Comparison of ENCODE assay signal across 1 cellular context in the genomic region with DNA sequence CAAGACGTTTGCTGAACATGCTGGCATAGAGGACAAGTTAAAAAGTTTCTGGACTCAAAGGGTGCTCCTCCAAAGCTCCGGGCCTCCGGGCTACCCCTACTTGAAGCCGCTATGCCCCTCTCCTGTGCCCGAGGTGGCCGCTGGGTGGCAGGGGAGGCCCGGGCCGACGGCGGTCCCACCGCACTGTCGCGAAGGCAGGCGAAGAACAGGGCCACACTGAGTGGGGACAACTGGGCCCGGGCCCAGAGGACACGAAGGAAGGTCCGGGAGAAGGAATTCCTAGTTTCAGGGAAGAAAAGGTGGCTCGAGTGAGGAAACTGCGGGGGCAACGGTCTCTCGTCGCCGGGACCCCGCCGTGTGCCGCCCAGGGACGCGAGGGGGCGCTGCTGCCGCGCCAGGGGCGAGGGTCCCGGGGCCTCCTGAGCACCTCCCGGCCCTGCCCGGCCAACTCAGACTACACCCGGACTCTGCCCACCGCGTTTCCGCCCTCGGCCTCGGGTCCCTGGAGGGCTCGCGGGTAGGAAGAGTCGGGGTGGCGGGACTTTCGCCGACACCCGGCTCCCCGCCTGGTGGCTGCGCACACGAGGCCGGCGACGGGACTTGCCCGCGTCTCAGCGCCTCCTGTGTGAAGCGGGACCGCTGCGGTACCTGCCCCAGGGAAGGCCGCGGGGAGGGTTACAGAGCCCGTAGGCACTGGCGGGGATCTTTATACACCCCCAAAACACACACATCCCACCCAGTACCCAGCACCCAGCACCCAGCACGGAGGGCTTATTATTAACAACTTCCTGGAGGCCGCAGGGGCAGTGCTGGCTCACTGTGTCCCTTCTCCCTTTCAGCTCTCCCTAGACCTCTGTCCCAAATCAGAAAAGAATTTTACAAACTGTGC.
A peak's percentile ranks its signal among the peaks of the same experiment; 100 is the strongest.
TF ChIP-seq lines count a peak whose summit lies in the region.

No MANE protein-coding gene starts in this region.

TF ChIP-seq in WTC11, 78 proteins besides CTCF, POLR2A, EP300 and RAD21 (continued from another document and continues in another):
- TF ChIP-seq, protein P1, sequence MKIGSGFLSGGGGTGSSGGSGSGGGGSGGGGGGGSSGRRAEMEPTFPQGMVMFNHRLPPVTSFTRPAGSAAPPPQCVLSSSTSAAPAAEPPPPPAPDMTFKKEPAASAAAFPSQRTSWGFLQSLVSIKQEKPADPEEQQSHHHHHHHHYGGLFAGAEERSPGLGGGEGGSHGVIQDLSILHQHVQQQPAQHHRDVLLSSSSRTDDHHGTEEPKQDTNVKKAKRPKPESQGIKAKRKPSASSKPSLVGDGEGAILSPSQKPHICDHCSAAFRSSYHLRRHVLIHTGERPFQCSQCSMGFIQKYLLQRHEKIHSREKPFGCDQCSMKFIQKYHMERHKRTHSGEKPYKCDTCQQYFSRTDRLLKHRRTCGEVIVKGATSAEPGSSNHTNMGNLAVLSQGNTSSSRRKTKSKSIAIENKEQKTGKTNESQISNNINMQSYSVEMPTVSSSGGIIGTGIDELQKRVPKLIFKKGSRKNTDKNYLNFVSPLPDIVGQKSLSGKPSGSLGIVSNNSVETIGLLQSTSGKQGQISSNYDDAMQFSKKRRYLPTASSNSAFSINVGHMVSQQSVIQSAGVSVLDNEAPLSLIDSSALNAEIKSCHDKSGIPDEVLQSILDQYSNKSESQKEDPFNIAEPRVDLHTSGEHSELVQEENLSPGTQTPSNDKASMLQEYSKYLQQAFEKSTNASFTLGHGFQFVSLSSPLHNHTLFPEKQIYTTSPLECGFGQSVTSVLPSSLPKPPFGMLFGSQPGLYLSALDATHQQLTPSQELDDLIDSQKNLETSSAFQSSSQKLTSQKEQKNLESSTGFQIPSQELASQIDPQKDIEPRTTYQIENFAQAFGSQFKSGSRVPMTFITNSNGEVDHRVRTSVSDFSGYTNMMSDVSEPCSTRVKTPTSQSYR (CRISPR knock-in tag; IDR thresholded peaks at IDR 0.05) = no peak
- TF ChIP-seq CREB1 (CRISPR knock-in tag; IDR thresholded peaks at IDR 0.05) (peak; percentile 71; the same call in 1 of the 2 replicates), CBFB (CRISPR knock-in tag; IDR thresholded peaks at IDR 0.05; ENCODE audit: low read depth) (no peak; the same call in 1 of the 2 replicates), ZNF219 (CRISPR knock-in tag; IDR thresholded peaks at IDR 0.05; ENCODE audit: borderline replicate concordance) (no peak), GTF2I (CRISPR knock-in tag; conservative IDR thresholded peaks at IDR 0.05) (no peak), FOXP1 (CRISPR knock-in tag; IDR thresholded peaks at IDR 0.05; ENCODE audit: borderline replicate concordance) (no peak; the same call in 1 of the 2 replicates), GABPB1 (CRISPR knock-in tag; IDR thresholded peaks at IDR 0.05) (no peak), NFATC4 (CRISPR knock-in tag; IDR thresholded peaks at IDR 0.05) (no peak), NR3C1 (CRISPR knock-in tag; conservative IDR thresholded peaks at IDR 0.05; ENCODE audit: low read depth) (no peak), TEAD4 (CRISPR knock-in tag; IDR thresholded peaks at IDR 0.05) (no peak), IRF2 (CRISPR knock-in tag; IDR thresholded peaks at IDR 0.05; ENCODE audit: borderline replicate concordance, low read depth) (no peak), JUN (CRISPR knock-in tag; IDR thresholded peaks at IDR 0.05) (no peak), TCF7 (CRISPR knock-in tag; IDR thresholded peaks at IDR 0.05; ENCODE audit: low read depth) (peak; percentile 68; the same call in 1 of the 2 replicates), ZNF121 (CRISPR knock-in tag; IDR thresholded peaks at IDR 0.05) (no peak), RORB (CRISPR knock-in tag; IDR thresholded peaks at IDR 0.05) (no peak), SMAD4 (CRISPR knock-in tag; IDR thresholded peaks at IDR 0.05) (no peak), SMAD3 (CRISPR knock-in tag; IDR thresholded peaks at IDR 0.05; ENCODE audit: borderline replicate concordance) (no peak), ZNF317 (CRISPR knock-in tag; IDR thresholded peaks at IDR 0.05; ENCODE audit: borderline replicate concordance, low read depth) (no peak), FOXK1 (CRISPR knock-in tag; IDR thresholded peaks at IDR 0.05) (0 out of 2 replicates have a peak, but pooled peaks have one; percentile 40), MXD4 (CRISPR knock-in tag; IDR thresholded peaks at IDR 0.05; ENCODE audit: borderline replicate concordance) (no peak), ZNF671 (CRISPR knock-in tag; IDR thresholded peaks at IDR 0.05) (no peak), ELF4 (CRISPR knock-in tag; IDR thresholded peaks at IDR 0.05; ENCODE audit: low read depth) (no peak), ZNF138 (CRISPR knock-in tag; conservative IDR thresholded peaks at IDR 0.05) (peak; percentile 13; the same call in 1 of the 2 replicates), ZNF232 (CRISPR knock-in tag; IDR thresholded peaks at IDR 0.05) (no peak), FOXJ3 (CRISPR knock-in tag; IDR thresholded peaks at IDR 0.05; ENCODE audit: borderline replicate concordance) (no peak)
- TF ChIP-seq, protein P2, sequence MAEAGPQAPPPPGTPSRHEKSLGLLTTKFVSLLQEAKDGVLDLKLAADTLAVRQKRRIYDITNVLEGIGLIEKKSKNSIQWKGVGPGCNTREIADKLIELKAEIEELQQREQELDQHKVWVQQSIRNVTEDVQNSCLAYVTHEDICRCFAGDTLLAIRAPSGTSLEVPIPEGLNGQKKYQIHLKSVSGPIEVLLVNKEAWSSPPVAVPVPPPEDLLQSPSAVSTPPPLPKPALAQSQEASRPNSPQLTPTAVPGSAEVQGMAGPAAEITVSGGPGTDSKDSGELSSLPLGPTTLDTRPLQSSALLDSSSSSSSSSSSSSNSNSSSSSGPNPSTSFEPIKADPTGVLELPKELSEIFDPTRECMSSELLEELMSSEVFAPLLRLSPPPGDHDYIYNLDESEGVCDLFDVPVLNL (CRISPR knock-in tag; IDR thresholded peaks at IDR 0.05; ENCODE audit: borderline replicate concordance, low read depth) = no peak
- TF ChIP-seq, protein P3, sequence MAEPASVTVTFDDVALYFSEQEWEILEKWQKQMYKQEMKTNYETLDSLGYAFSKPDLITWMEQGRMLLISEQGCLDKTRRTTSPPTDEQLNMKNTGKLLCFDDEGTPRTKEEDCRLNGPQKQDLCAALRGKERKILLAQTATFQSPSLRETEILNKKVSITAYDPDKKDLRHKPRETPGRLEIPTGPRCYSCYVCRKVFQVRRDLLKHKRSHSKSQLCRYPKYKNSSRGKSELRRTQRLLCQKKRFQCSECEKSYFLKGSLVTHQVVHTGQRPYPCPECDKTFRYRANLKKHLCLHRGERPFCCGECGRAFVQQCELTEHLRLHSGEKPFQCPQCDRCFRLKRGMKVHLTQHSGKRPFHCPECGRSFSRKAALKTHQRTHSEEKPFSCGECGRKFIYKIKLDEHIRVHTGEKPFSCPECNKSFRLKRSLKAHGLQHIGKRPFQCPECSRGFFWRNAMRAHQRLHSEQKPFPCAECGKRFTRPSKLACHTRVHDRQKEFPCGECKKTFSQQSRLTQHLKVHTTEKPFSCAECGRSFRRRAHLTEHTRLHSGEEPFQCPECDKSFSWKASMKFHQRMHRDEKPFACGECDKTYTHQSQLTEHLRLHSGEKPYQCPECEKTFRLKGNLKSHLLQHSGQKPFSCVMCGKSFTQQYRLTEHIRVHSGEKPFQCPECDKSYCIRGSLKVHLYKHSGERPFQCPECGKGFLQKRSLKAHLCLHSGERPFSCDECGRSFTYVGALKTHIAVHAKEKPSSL (CRISPR knock-in tag; conservative IDR thresholded peaks at IDR 0.05) = no peak
- TF ChIP-seq, protein P4, sequence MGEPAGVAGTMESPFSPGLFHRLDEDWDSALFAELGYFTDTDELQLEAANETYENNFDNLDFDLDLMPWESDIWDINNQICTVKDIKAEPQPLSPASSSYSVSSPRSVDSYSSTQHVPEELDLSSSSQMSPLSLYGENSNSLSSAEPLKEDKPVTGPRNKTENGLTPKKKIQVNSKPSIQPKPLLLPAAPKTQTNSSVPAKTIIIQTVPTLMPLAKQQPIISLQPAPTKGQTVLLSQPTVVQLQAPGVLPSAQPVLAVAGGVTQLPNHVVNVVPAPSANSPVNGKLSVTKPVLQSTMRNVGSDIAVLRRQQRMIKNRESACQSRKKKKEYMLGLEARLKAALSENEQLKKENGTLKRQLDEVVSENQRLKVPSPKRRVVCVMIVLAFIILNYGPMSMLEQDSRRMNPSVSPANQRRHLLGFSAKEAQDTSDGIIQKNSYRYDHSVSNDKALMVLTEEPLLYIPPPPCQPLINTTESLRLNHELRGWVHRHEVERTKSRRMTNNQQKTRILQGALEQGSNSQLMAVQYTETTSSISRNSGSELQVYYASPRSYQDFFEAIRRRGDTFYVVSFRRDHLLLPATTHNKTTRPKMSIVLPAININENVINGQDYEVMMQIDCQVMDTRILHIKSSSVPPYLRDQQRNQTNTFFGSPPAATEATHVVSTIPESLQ (CRISPR knock-in tag; IDR thresholded peaks at IDR 0.05) = no peak
- TF ChIP-seq, protein P5, sequence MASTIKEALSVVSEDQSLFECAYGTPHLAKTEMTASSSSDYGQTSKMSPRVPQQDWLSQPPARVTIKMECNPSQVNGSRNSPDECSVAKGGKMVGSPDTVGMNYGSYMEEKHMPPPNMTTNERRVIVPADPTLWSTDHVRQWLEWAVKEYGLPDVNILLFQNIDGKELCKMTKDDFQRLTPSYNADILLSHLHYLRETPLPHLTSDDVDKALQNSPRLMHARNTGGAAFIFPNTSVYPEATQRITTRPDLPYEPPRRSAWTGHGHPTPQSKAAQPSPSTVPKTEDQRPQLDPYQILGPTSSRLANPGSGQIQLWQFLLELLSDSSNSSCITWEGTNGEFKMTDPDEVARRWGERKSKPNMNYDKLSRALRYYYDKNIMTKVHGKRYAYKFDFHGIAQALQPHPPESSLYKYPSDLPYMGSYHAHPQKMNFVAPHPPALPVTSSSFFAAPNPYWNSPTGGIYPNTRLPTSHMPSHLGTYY (CRISPR knock-in tag; IDR thresholded peaks at IDR 0.05) = no peak
- TF ChIP-seq, protein P6, sequence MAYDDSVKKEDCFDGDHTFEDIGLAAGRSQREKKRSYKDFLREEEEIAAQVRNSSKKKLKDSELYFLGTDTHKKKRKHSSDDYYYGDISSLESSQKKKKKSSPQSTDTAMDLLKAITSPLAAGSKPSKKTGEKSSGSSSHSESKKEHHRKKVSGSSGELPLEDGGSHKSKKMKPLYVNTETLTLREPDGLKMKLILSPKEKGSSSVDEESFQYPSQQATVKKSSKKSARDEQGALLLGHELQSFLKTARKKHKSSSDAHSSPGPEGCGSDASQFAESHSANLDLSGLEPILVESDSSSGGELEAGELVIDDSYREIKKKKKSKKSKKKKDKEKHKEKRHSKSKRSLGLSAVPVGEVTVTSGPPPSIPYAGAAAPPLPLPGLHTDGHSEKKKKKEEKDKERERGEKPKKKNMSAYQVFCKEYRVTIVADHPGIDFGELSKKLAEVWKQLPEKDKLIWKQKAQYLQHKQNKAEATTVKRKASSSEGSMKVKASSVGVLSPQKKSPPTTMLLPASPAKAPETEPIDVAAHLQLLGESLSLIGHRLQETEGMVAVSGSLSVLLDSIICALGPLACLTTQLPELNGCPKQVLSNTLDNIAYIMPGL (CRISPR knock-in tag; IDR thresholded peaks at IDR 0.05) = peak; percentile 100
- TF ChIP-seq, protein P7, sequence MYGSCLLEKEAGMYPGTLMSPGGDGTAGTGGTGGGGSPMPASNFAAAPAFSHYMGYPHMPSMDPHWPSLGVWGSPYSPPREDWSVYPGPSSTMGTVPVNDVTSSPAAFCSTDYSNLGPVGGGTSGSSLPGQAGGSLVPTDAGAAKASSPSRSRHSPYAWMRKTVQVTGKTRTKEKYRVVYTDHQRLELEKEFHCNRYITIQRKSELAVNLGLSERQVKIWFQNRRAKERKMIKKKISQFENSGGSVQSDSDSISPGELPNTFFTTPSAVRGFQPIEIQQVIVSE (CRISPR knock-in tag; IDR thresholded peaks at IDR 0.05; ENCODE audit: borderline replicate concordance) = no peak
- TF ChIP-seq, protein P8, sequence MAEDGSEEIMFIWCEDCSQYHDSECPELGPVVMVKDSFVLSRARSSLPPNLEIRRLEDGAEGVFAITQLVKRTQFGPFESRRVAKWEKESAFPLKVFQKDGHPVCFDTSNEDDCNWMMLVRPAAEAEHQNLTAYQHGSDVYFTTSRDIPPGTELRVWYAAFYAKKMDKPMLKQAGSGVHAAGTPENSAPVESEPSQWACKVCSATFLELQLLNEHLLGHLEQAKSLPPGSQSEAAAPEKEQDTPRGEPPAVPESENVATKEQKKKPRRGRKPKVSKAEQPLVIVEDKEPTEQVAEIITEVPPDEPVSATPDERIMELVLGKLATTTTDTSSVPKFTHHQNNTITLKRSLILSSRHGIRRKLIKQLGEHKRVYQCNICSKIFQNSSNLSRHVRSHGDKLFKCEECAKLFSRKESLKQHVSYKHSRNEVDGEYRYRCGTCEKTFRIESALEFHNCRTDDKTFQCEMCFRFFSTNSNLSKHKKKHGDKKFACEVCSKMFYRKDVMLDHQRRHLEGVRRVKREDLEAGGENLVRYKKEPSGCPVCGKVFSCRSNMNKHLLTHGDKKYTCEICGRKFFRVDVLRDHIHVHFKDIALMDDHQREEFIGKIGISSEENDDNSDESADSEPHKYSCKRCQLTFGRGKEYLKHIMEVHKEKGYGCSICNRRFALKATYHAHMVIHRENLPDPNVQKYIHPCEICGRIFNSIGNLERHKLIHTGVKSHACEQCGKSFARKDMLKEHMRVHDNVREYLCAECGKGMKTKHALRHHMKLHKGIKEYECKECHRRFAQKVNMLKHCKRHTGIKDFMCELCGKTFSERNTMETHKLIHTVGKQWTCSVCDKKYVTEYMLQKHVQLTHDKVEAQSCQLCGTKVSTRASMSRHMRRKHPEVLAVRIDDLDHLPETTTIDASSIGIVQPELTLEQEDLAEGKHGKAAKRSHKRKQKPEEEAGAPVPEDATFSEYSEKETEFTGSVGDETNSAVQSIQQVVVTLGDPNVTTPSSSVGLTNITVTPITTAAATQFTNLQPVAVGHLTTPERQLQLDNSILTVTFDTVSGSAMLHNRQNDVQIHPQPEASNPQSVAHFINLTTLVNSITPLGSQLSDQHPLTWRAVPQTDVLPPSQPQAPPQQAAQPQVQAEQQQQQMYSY (CRISPR knock-in tag; IDR thresholded peaks at IDR 0.05) = no peak
- TF ChIP-seq, protein P9, sequence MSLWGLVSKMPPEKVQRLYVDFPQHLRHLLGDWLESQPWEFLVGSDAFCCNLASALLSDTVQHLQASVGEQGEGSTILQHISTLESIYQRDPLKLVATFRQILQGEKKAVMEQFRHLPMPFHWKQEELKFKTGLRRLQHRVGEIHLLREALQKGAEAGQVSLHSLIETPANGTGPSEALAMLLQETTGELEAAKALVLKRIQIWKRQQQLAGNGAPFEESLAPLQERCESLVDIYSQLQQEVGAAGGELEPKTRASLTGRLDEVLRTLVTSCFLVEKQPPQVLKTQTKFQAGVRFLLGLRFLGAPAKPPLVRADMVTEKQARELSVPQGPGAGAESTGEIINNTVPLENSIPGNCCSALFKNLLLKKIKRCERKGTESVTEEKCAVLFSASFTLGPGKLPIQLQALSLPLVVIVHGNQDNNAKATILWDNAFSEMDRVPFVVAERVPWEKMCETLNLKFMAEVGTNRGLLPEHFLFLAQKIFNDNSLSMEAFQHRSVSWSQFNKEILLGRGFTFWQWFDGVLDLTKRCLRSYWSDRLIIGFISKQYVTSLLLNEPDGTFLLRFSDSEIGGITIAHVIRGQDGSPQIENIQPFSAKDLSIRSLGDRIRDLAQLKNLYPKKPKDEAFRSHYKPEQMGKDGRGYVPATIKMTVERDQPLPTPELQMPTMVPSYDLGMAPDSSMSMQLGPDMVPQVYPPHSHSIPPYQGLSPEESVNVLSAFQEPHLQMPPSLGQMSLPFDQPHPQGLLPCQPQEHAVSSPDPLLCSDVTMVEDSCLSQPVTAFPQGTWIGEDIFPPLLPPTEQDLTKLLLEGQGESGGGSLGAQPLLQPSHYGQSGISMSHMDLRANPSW (CRISPR knock-in tag; conservative IDR thresholded peaks at IDR 0.05; ENCODE audit: low read depth) = no peak
- TF ChIP-seq, protein P10, sequence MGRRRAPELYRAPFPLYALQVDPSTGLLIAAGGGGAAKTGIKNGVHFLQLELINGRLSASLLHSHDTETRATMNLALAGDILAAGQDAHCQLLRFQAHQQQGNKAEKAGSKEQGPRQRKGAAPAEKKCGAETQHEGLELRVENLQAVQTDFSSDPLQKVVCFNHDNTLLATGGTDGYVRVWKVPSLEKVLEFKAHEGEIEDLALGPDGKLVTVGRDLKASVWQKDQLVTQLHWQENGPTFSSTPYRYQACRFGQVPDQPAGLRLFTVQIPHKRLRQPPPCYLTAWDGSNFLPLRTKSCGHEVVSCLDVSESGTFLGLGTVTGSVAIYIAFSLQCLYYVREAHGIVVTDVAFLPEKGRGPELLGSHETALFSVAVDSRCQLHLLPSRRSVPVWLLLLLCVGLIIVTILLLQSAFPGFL (CRISPR knock-in tag; IDR thresholded peaks at IDR 0.05; ENCODE audit: borderline replicate concordance) = no peak
